9 cellular contexts compared by ENCODE assay signal in genomic region chr10:69278446-69278963, GRCh38. TPM values are rescaled to one million over a fixed set of nuclear protein-coding genes. Genes with fewer than 3 reads are reported as not detected.
DNase-seq lines count a peak whose midpoint lies in the region; ATAC-seq and TF ChIP-seq lines count a peak whose summit lies in the region.
"Had no signal": no experiment of that assay in that cellular context is flagged by ENCODE, and none has a peak within 500 bp of the region (broad histone marks: within the 10 kb centered on the region; RNA-seq: fewer than 3 reads in every experiment).

Gene HK1 (plus strand): TSS chr10:69278496.

- H3K27ac Mint-ChIP-seq in activated naive CD4-positive, alpha-beta T cell treated with anti-CD3 and anti-CD28 coated beads, Interleukin-2, amount 50 U/mL, for 72 hours, result no peak within 1 kb of the TSS
- H3K27ac Mint-ChIP-seq in mesothelial cell of epicardium, result peak within 1 kb of the TSS; percentile 24

- no peaks in the 10 kb centered on the region for H3K27me3 Mint-ChIP-seq in mesothelial cell of epicardium (ENCODE audit: low read depth)

- no peaks in the 10 kb centered on the region for H3K9me3 ChIP-seq in vagina

- DNase-seq in activated naive CD4-positive, alpha-beta T cell treated with anti-CD3 and anti-CD28 coated beads, Interleukin-2, amount 50 U/mL, for 72 hours (ENCODE audit: low spot score in 2 of 2), result no peak
- no peak for DNase-seq in activated naive CD4-positive, alpha-beta T cell (lab: John Stamatoyannopoulos, UW)
- peak; percentile 57 for DNase-seq in ecto neural progenitor cell (ENCODE audit: low spot score)
- DNase-seq in mesothelial cell of epicardium (ENCODE audit: low spot score in 2 of 2, unreplicated experiment in 2 of 2), result no peak
- DNase-seq in vagina (ENCODE audit: extremely low spot score in 2 of 2), result no peak
- no peak for DNase-seq in HCEC 1CT
- no peak for DNase-seq in NOMO-1 treated with dmso at 0.1 percent for 144 hours (lab: John Stamatoyannopoulos, UW; ENCODE audit: unreplicated experiment)
- DNase-seq in UCSD-AML1 (lab: John Stamatoyannopoulos, UW; ENCODE audit: unreplicated experiment), result no peak
- DNase-seq: DMS53 had no signal

- ATAC-seq in activated naive CD4-positive, alpha-beta T cell treated with anti-CD3 and anti-CD28 coated beads, Interleukin-2, amount 50 U/mL, for 72 hours, result no peak

- H3K9me3 Mint-ChIP-seq in activated naive CD4-positive, alpha-beta T cell treated with anti-CD3 and anti-CD28 coated beads, Interleukin-2, amount 50 U/mL, for 72 hours, result no peaks in the 10 kb centered on the region
- H3K9me3 Mint-ChIP-seq in mesothelial cell of epicardium, result no peaks in the 10 kb centered on the region

- H3K27ac ChIP-seq in vagina, result no peak within 1 kb of the TSS

- H3K4me3 Mint-ChIP-seq in mesothelial cell of epicardium, result no peak within 1 kb of the TSS

- no peaks in the 10 kb centered on the region for H3K36me3 Mint-ChIP-seq in activated naive CD4-positive, alpha-beta T cell treated with anti-CD3 and anti-CD28 coated beads, Interleukin-2, amount 50 U/mL, for 72 hours
- H3K36me3 Mint-ChIP-seq in mesothelial cell of epicardium, result no peaks in the 10 kb centered on the region

- H3K27me3 ChIP-seq in vagina, result no peaks in the 10 kb centered on the region

- no peaks in the 10 kb centered on the region for H3K36me3 ChIP-seq in vagina

- H3K4me1 ChIP-seq in vagina, result no peaks in the 10 kb centered on the region

- TF ChIP-seq POLR2A in vagina (IDR thresholded peaks at IDR 0.05), result no peak

- peaks cover 9% of the 10 kb centered on the region for H3K4me1 Mint-ChIP-seq in mesothelial cell of epicardium

- no peak within 1 kb of the TSS for H3K4me3 ChIP-seq in vagina

- TF ChIP-seq CTCF in mesothelial cell of epicardium (IDR thresholded peaks at IDR 0.05; ENCODE audit: unreplicated experiment) (no peak), vagina (IDR thresholded peaks at IDR 0.05) (no peak)

- intact Hi-C loops in vagina (cut with DNase I), result no loop called here

RNA-seq across cellular contexts. Expression of gene HK1, which starts in this region (rescaled TPM):
- 100 to 1,000 TPM; 157 to 235 TPM for total RNA-seq in activated naive CD4-positive, alpha-beta T cell treated with anti-CD3 and anti-CD28 coated beads, Interleukin-2, amount 50 U/mL, for 72 hours
- total RNA-seq in mesothelial cell of epicardium (61.8 to 68.7 TPM (median 65.6 TPM) in 3 replicates), vagina (106 TPM)
